In genomic region chr17:61002316-61002736, GRCh38 we compare ENCODE assay signal across 8 cellular contexts.
DNase-seq lines count a peak whose midpoint lies in the region; ATAC-seq and TF ChIP-seq lines count a peak whose summit lies in the region.

No MANE protein-coding gene starts in this region.

- H3K36me3 Mint-ChIP-seq in MCF 10A (ENCODE audit: insufficient read depth, unreplicated experiment): no peaks in the 10 kb centered on the region

- CTCF ChIA-PET in MCF 10A (lab: Yijun Ruan, JAX): no interaction called here

- TF ChIP-seq CTCF in MCF 10A (IDR thresholded peaks at IDR 0.05; ENCODE audit: unreplicated experiment): peak; percentile 56

- POLR2A ChIA-PET in MCF 10A (lab: Yijun Ruan, JAX): no interaction called here

- H3K27me3 Mint-ChIP-seq in MCF 10A (ENCODE audit: insufficient read depth, unreplicated experiment): no peaks in the 10 kb centered on the region

- H3K4me3 ChIP-seq in MG63: no peak overlapping the region

- no peaks in the 10 kb centered on the region for H3K36me3 ChIP-seq in MG63

- no peaks in the 10 kb centered on the region for H3K9me3 ChIP-seq in MG63

- DNase-seq in A172 (ENCODE audit: low spot score) (peak; percentile 45), GM04504 (ENCODE audit: low read depth) (peak; percentile 27), NCI-H2171 (lab: John Stamatoyannopoulos, UW) (peak; percentile 39), MCF 10A (ENCODE audit: unreplicated experiment) (peak; percentile 51), medulla oblongata (ENCODE audit: extremely low spot score) (peak; percentile 60), MG63 (no peak)
- DNase-seq in activated CD4-positive, alpha-beta T cell treated with anti-CD3 and anti-CD28 coated beads for 1 hour: no peak

- H3K27ac Mint-ChIP-seq in MCF 10A (ENCODE audit: low read depth, unreplicated experiment): no peak overlapping the region

- no peaks in the 10 kb centered on the region for H3K4me1 Mint-ChIP-seq in MCF 10A (ENCODE audit: insufficient read depth, unreplicated experiment)

- no peak for ATAC-seq in GM18909 (IDR thresholded peaks at IDR 0.05; ENCODE audit: poor library complexity, unreplicated experiment)

- no peaks in the 10 kb centered on the region for H3K9me3 Mint-ChIP-seq in MCF 10A (ENCODE audit: unreplicated experiment)

- BruUV-seq in MCF 10A (replicated peaks; lab: Mats Ljungman, UMichigan): no TSS peak

- intact Hi-C loops in MCF 10A (cut with micrococcal nuclease): loop anchor here (1.0 to 10.0 kb wide), 4 partner anchors 282 to 552 kb away; no protein-coding TSS in a partner anchor

- H3K27me3 ChIP-seq in MG63: no peaks in the 10 kb centered on the region

- H3K4me3 Mint-ChIP-seq in MCF 10A (ENCODE audit: unreplicated experiment): no peak overlapping the region

Comparison
In these comparisons a context has a peak if more than half of its experiments do, and no peak if none do; other contexts are left out.
1. DNase-seq: peak in A172 (single experiment), GM04504 (single experiment), NCI-H2171 (single experiment), MCF 10A (single experiment) and medulla oblongata (single experiment); none in MG63 (single experiment) and activated CD4-positive, alpha-beta T cell treated with anti-CD3 and anti-CD28 coated beads for 1 hour (single experiment).